ENCODE assay signal across 14 cellular contexts in the genomic region with DNA sequence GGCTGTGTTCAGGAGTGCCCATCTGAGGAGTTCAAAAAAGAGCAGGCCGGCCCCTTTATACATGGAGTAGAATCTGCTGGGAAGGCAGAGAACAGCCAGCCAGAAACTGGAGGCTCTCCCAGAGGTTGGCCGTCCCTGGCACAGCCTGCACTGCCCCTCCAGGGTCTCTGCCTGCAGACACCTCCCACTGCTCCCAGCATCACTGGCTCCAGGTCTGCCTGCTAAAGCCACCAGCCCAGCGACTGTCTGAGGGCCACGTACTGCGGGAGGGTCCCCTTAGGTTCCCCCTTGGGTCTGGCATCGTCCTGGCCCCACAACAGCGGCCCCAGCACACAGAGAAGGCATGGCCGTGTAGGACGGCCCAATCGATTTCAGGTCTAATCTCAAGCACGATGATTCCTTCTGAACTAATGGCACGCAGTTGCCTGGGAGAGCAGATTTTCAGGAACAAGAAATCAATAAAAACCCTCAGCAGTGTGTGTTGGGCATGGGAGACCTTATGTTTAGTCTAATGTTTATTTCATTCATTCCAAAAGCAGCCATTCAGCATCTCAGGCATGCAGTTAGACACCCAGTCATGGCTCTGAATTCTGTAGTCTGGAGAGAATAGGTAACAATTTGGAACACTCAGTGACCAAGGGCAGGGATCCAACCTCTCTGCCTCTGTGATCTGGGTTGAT.
DNase-seq lines count a peak whose midpoint lies in the region; ATAC-seq and TF ChIP-seq lines count a peak whose summit lies in the region.
"Had no signal": no experiment of that assay in that cellular context is flagged by ENCODE, and none has a peak within 500 bp of the region (broad histone marks: within the 10 kb centered on the region; RNA-seq: fewer than 3 reads in every experiment).

No MANE protein-coding gene starts in this region.

- no peaks in the 10 kb centered on the region for H3K36me3 ChIP-seq in CD8-positive, alpha-beta memory T cell (ENCODE audit: insufficient read depth, low read length)
- H3K36me3 ChIP-seq in RWPE2 (ENCODE audit: low read depth) = no peaks in the 10 kb centered on the region

- intact Hi-C loops in natural killer cell (cut with micrococcal nuclease) = no loop called here

- H3K4me3 ChIP-seq in CD8-positive, alpha-beta memory T cell (ENCODE audit: low read length) = no peak overlapping the region
- no peak overlapping the region for H3K4me3 ChIP-seq in RWPE2 (ENCODE audit: severe bottlenecking)
- H3K4me3 ChIP-seq: GM23338 had no signal

- ATAC-seq in RWPE2 (ENCODE audit: low read depth) = peak; percentile 19; the same call in 1 of the 3 replicates
- ATAC-seq in natural killer cell = no peak
- no peak for ATAC-seq in WTC11
- ATAC-seq: GM23338 had no signal

- no peak overlapping the region for H3K27ac ChIP-seq in CD8-positive, alpha-beta memory T cell (ENCODE audit: low read depth, low read length)
- H3K27ac ChIP-seq in RWPE2 (ENCODE audit: poor library complexity, severe bottlenecking) = no peak overlapping the region

- peak overlapping the region; percentile 0 to 94 (median 69) for H3K27ac Mint-ChIP-seq in CD8-positive, alpha-beta memory T cell
- H3K27ac Mint-ChIP-seq in natural killer cell (peak overlapping the region; percentile 88 to 92), WTC11 (no peak overlapping the region), nephron progenitor cell (no peak overlapping the region)
- H3K27ac Mint-ChIP-seq: GM23338 had no signal

- H3K4me3 Mint-ChIP-seq in CD8-positive, alpha-beta memory T cell = peak overlapping the region in 6 of 7 donors; percentile 25 to 89 (median 46)
- peak overlapping the region; percentile 61 for H3K4me3 Mint-ChIP-seq in natural killer cell
- no peak overlapping the region for H3K4me3 Mint-ChIP-seq in WTC11
- H3K4me3 Mint-ChIP-seq in nephron progenitor cell = no peak overlapping the region
- H3K4me3 Mint-ChIP-seq: GM23338 had no signal

- DNase-seq in AG08396 (ENCODE audit: low spot score) = peak; percentile 78
- no peak for DNase-seq in CD8-positive, alpha-beta memory T cell
- no peak for DNase-seq in RWPE2 (ENCODE audit: low spot score)
- no peak for DNase-seq in natural killer cell
- DNase-seq in WTC11 (ENCODE audit: low spot score) = no peak
- DNase-seq in activated effector memory CD4-positive, alpha-beta T cell treated with Interleukin-2 at 50 U/mL for 16 hours = no peak
- no peak for DNase-seq in nephron progenitor cell
- DNase-seq: Calu3, Karpas-422, NCI-H187 treated with DMSO at 0.1 percent for 48 hours, NCI-H2171 treated with DMSO at 0.1 percent for 48 hours, NCI-H510A treated with DMSO at 0.1 percent for 48 hours, SIG-M5 had no signal

- H3K27me3 ChIP-seq in CD8-positive, alpha-beta memory T cell (ENCODE audit: insufficient read depth, low read length, poor library complexity, severe bottlenecking) = no peaks in the 10 kb centered on the region
- H3K27me3 ChIP-seq in RWPE2 (ENCODE audit: insufficient read depth, poor library complexity, severe bottlenecking) = no peaks in the 10 kb centered on the region

- peaks cover 8 to 9% of the 10 kb centered on the region in 2 donors for H3K27me3 Mint-ChIP-seq in CD8-positive, alpha-beta memory T cell
- peaks cover 0 to 8% of the 10 kb centered on the region in 2 donors for H3K27me3 Mint-ChIP-seq in natural killer cell (ENCODE audit: low read depth in 2 of 2)
- H3K27me3 Mint-ChIP-seq in WTC11 (ENCODE audit: low read depth) = no peaks in the 10 kb centered on the region
- H3K27me3 Mint-ChIP-seq in nephron progenitor cell (ENCODE audit: low read depth, poor library complexity) = peaks cover 20% of the 10 kb centered on the region

- CTCF ChIA-PET in CD8-positive, alpha-beta memory T cell (lab: Charles Lee) = no interaction called here
- CTCF ChIA-PET in WTC11 (lab: Charles Lee) = no interaction called here

- peaks cover 12% of the 10 kb centered on the region for H3K4me1 ChIP-seq in CD8-positive, alpha-beta memory T cell (ENCODE audit: insufficient read depth, low read length)
- H3K4me1 ChIP-seq in RWPE2 (ENCODE audit: insufficient read depth, poor library complexity, severe bottlenecking) = no peaks in the 10 kb centered on the region

- POLR2A ChIA-PET in CD8-positive, alpha-beta memory T cell (lab: Charles Lee) = no interaction called here
- POLR2A ChIA-PET in WTC11 (lab: Charles Lee) = no interaction called here

- H3K9me3 ChIP-seq in CD8-positive, alpha-beta memory T cell (ENCODE audit: low read length) = no peaks in the 10 kb centered on the region
- no peaks in the 10 kb centered on the region for H3K9me3 ChIP-seq in RWPE2 (ENCODE audit: severe bottlenecking)

- H3K4me1 Mint-ChIP-seq in CD8-positive, alpha-beta memory T cell = peaks cover 24 to 30% (median 25%) of the 10 kb centered on the region in 3 donors
- H3K4me1 Mint-ChIP-seq in natural killer cell (peaks cover 15 to 26% of the 10 kb centered on the region in 2 donors), WTC11 (peaks cover 4% of the 10 kb centered on the region), nephron progenitor cell (peaks cover 17% of the 10 kb centered on the region)

- peaks cover 0 to 2% (median 0%) of the 10 kb centered on the region in 5 donors for H3K9me3 Mint-ChIP-seq in CD8-positive, alpha-beta memory T cell
- H3K9me3 Mint-ChIP-seq in natural killer cell (no peaks in the 10 kb centered on the region), WTC11 (peaks cover 7% of the 10 kb centered on the region), nephron progenitor cell (peaks cover 8% of the 10 kb centered on the region)

- H3K36me3 Mint-ChIP-seq in CD8-positive, alpha-beta memory T cell = no peaks in the 10 kb centered on the region
- H3K36me3 Mint-ChIP-seq in natural killer cell (no peaks in the 10 kb centered on the region), WTC11 (no peaks in the 10 kb centered on the region), nephron progenitor cell (ENCODE audit: low read depth) (no peaks in the 10 kb centered on the region)

- TF ChIP-seq CTCF in RWPE2 (IDR thresholded peaks at IDR 0.05; ENCODE audit: poor library complexity, severe bottlenecking) = no peak
- no peak for TF ChIP-seq CTCF in natural killer cell (IDR thresholded peaks at IDR 0.05)
- no peak for TF ChIP-seq CTCF in WTC11 (IDR thresholded peaks at IDR 0.05)
- no peak for TF ChIP-seq CTCF in nephron progenitor cell (IDR thresholded peaks at IDR 0.05)

TF ChIP-seq in WTC11, 78 proteins besides CTCF, POLR2A, EP300 and RAD21 (continues in another document):
- TF ChIP-seq, protein P1, sequence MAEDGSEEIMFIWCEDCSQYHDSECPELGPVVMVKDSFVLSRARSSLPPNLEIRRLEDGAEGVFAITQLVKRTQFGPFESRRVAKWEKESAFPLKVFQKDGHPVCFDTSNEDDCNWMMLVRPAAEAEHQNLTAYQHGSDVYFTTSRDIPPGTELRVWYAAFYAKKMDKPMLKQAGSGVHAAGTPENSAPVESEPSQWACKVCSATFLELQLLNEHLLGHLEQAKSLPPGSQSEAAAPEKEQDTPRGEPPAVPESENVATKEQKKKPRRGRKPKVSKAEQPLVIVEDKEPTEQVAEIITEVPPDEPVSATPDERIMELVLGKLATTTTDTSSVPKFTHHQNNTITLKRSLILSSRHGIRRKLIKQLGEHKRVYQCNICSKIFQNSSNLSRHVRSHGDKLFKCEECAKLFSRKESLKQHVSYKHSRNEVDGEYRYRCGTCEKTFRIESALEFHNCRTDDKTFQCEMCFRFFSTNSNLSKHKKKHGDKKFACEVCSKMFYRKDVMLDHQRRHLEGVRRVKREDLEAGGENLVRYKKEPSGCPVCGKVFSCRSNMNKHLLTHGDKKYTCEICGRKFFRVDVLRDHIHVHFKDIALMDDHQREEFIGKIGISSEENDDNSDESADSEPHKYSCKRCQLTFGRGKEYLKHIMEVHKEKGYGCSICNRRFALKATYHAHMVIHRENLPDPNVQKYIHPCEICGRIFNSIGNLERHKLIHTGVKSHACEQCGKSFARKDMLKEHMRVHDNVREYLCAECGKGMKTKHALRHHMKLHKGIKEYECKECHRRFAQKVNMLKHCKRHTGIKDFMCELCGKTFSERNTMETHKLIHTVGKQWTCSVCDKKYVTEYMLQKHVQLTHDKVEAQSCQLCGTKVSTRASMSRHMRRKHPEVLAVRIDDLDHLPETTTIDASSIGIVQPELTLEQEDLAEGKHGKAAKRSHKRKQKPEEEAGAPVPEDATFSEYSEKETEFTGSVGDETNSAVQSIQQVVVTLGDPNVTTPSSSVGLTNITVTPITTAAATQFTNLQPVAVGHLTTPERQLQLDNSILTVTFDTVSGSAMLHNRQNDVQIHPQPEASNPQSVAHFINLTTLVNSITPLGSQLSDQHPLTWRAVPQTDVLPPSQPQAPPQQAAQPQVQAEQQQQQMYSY (CRISPR knock-in tag; IDR thresholded peaks at IDR 0.05) = no peak
- no peak for TF ChIP-seq GTF2I (CRISPR knock-in tag; conservative IDR thresholded peaks at IDR 0.05)
- no peak for TF ChIP-seq MXD4 (CRISPR knock-in tag; IDR thresholded peaks at IDR 0.05; ENCODE audit: borderline replicate concordance)
- no peak for TF ChIP-seq ELF4 (CRISPR knock-in tag; IDR thresholded peaks at IDR 0.05; ENCODE audit: low read depth)
- TF ChIP-seq USF2 (CRISPR knock-in tag; IDR thresholded peaks at IDR 0.05) = no peak
- no peak for TF ChIP-seq ZMAT4 (CRISPR knock-in tag; IDR thresholded peaks at IDR 0.05)
- TF ChIP-seq ATF1 (CRISPR knock-in tag; IDR thresholded peaks at IDR 0.05) = no peak
- TF ChIP-seq ZNF396 (CRISPR knock-in tag; IDR thresholded peaks at IDR 0.05; ENCODE audit: borderline replicate concordance) = no peak

Comparison
In these comparisons a context has a peak if more than half of its experiments do, and no peak if none do; other contexts are left out.
1. H3K27ac Mint-ChIP-seq: peak in CD8-positive, alpha-beta memory T cell (8 of 8) and natural killer cell (2 of 2); none in WTC11 (single experiment) and nephron progenitor cell (single experiment).
2. H3K4me3 Mint-ChIP-seq: peak in CD8-positive, alpha-beta memory T cell (6 of 7) and natural killer cell (single experiment); none in WTC11 (single experiment) and nephron progenitor cell (single experiment).